16 cellular contexts compared by ENCODE assay signal in genomic region chr7:37028909-37029440, GRCh38.
A peak's percentile ranks its signal among the peaks of the same experiment; 100 is the strongest.
DNase-seq lines count a peak whose midpoint lies in the region; ATAC-seq and TF ChIP-seq lines count a peak whose summit lies in the region.
"Had no signal": no experiment of that assay in that cellular context is flagged by ENCODE, and none has a peak within 500 bp of the region (broad histone marks: within the 10 kb centered on the region; RNA-seq: fewer than 3 reads in every experiment).

No MANE protein-coding gene starts in this region.

- H3K79me2 ChIP-seq in DND-41 (ENCODE audit: insufficient read depth, low read length): no peaks in the 10 kb centered on the region

- H3K27ac ChIP-seq in DND-41 (ENCODE audit: low read length): no peak overlapping the region
- H3K27ac ChIP-seq: stomach, vagina had no signal

- H3K4me3 ChIP-seq in DND-41 (ENCODE audit: low read depth in 1 of 2, low read length in 2 of 2): no peak overlapping the region
- H3K4me3 ChIP-seq: MG63, stomach, vagina had no signal

- no peak overlapping the region for H2AFZ ChIP-seq in DND-41 (ENCODE audit: low read depth, low read length)

- no peak overlapping the region for H3K4me2 ChIP-seq in DND-41 (ENCODE audit: insufficient read depth, low read length)

- H3K27me3 Mint-ChIP-seq in activated T-helper 17 cell treated with anti-CD3 and anti-CD28 coated beads, Interleukin-2, amount 50 U/mL, for 72 hours: no peaks in the 10 kb centered on the region
- no peaks in the 10 kb centered on the region for H3K27me3 Mint-ChIP-seq in osteocyte (ENCODE audit: unreplicated experiment)
- H3K27me3 Mint-ChIP-seq: B cell, progenitor cell of endocrine pancreas had no signal

- H3K4me1 Mint-ChIP-seq in activated T-helper 17 cell treated with anti-CD3 and anti-CD28 coated beads, Interleukin-2, amount 50 U/mL, for 72 hours: peaks cover 48% of the 10 kb centered on the region
- peaks cover 45% of the 10 kb centered on the region for H3K4me1 Mint-ChIP-seq in osteocyte (ENCODE audit: unreplicated experiment)
- H3K4me1 Mint-ChIP-seq: B cell had no signal

- no peaks in the 10 kb centered on the region for H3K4me1 ChIP-seq in DND-41 (ENCODE audit: insufficient read depth, low read length)

- no peaks in the 10 kb centered on the region for H4K20me1 ChIP-seq in DND-41 (ENCODE audit: insufficient read depth, low read length)

- no peaks in the 10 kb centered on the region for H3K9me3 ChIP-seq in DND-41 (ENCODE audit: insufficient read depth, low read length, severe bottlenecking)
- H3K9me3 ChIP-seq: MG63, stomach, vagina had no signal

- no peaks in the 10 kb centered on the region for H3K27me3 ChIP-seq in DND-41 (ENCODE audit: insufficient read depth, low read length, poor library complexity)
- H3K27me3 ChIP-seq: MG63, stomach, vagina had no signal

- peaks cover 64% of the 10 kb centered on the region for H3K36me3 Mint-ChIP-seq in activated T-helper 17 cell treated with anti-CD3 and anti-CD28 coated beads, Interleukin-2, amount 50 U/mL, for 72 hours (ENCODE audit: low read depth)
- H3K36me3 Mint-ChIP-seq in osteocyte (ENCODE audit: unreplicated experiment): no peaks in the 10 kb centered on the region

- DNase-seq in DND-41 (peak; percentile 11), SK-N-DZ (ENCODE audit: low spot score) (peak; percentile 38), osteocyte (ENCODE audit: extremely low spot score, unreplicated experiment) (no peak)
- peak; percentile 41 to 46 for DNase-seq in stimulated activated CD4-positive, alpha-beta T cell treated with anti-CD3 and anti-CD28 coated beads, Interleukin-2, amount 100 ng/mL, for 24 hours
- DNase-seq: DMS 273 treated with DMSO at 0.1 percent for 48 hours, GOT3, MG63, NCI-H2081, NCI-H82, stomach had no signal

- ATAC-seq in DND-41 (ENCODE audit: insufficient read depth, low read depth) (peak; percentile 79), HG03378 (IDR thresholded peaks at IDR 0.05; ENCODE audit: unreplicated experiment) (no peak), HG02571 (IDR thresholded peaks at IDR 0.05; ENCODE audit: unreplicated experiment) (no peak)
- ATAC-seq in activated T-helper 17 cell treated with anti-CD3 and anti-CD28 coated beads, Interleukin-2, amount 50 U/mL, for 72 hours (replicated peaks): peak; percentile 80

- H3K9me3 Mint-ChIP-seq in activated T-helper 17 cell treated with anti-CD3 and anti-CD28 coated beads, Interleukin-2, amount 50 U/mL, for 72 hours: peaks cover 4% of the 10 kb centered on the region
- peaks cover 3% of the 10 kb centered on the region for H3K9me3 Mint-ChIP-seq in osteocyte (ENCODE audit: unreplicated experiment)

- H3K4me3 Mint-ChIP-seq in activated T-helper 17 cell treated with anti-CD3 and anti-CD28 coated beads, Interleukin-2, amount 50 U/mL, for 72 hours: peak overlapping the region; percentile 46
- no peak overlapping the region for H3K4me3 Mint-ChIP-seq in osteocyte (ENCODE audit: unreplicated experiment)
- H3K4me3 Mint-ChIP-seq: B cell had no signal

- H3K9ac ChIP-seq in DND-41 (ENCODE audit: low read depth, low read length): no peak overlapping the region

- H3K27ac Mint-ChIP-seq in activated T-helper 17 cell treated with anti-CD3 and anti-CD28 coated beads, Interleukin-2, amount 50 U/mL, for 72 hours: peak overlapping the region; percentile 81
- no peak overlapping the region for H3K27ac Mint-ChIP-seq in osteocyte (ENCODE audit: unreplicated experiment)
- H3K27ac Mint-ChIP-seq: B cell, progenitor cell of endocrine pancreas had no signal

- TF ChIP-seq CTCF in DND-41 (IDR thresholded peaks at IDR 0.05; ENCODE audit: borderline replicate concordance, extremely low read depth, low read length, poor library complexity, severe bottlenecking) (no peak), osteocyte (IDR thresholded peaks at IDR 0.05) (no peak)

- peaks cover 17% of the 10 kb centered on the region; the same call in 1 of the 2 replicates for H3K36me3 ChIP-seq in DND-41 (ENCODE audit: insufficient read depth, low read length)
- H3K36me3 ChIP-seq: MG63, stomach, vagina had no signal

Comparison
In these comparisons a context has a peak if more than half of its experiments do, and no peak if none do; other contexts are left out.
1. ATAC-seq: peak in DND-41 (single experiment) and activated T-helper 17 cell treated with anti-CD3 and anti-CD28 coated beads, Interleukin-2, amount 50 U/mL, for 72 hours (single experiment); none in HG03378 (single experiment) and HG02571 (single experiment).